19 cellular contexts compared by ENCODE assay signal in the genomic region with DNA sequence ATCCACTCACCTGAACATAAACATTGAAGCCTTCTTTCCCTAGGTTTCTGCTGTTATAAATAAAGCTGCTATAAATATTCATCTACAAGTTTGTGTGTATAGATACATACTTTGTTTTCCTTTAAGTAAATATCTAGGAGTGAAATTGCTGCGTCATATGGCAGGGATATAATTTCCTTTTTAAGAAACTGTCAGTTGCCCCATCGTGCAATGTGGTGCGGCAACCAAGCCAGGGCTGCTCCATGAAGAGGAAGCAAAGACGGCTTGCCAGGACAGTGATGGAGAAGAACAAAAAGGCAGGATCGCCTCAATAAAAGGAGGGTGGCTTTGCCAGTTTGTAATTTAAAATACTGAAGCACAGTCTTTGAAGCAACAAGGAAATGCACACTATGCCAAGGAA. TPM values are rescaled to one million over a fixed set of nuclear protein-coding genes. Genes with fewer than 3 reads are reported as not detected.
A peak's percentile ranks its signal among the peaks of the same experiment; 100 is the strongest.
DNase-seq lines count a peak whose midpoint lies in the region; ATAC-seq and TF ChIP-seq lines count a peak whose summit lies in the region.
"Had no signal": no experiment of that assay in that cellular context is flagged by ENCODE, and none has a peak within 500 bp of the region (broad histone marks: within the 10 kb centered on the region; RNA-seq: fewer than 3 reads in every experiment).

No MANE protein-coding gene starts in this region.

- peaks cover 0 to 13% of the 10 kb centered on the region in 2 donors for H3K4me1 ChIP-seq in right atrium auricular region
- H3K4me1 ChIP-seq in OCI-LY1 (ENCODE audit: insufficient read depth, low read length, severe bottlenecking), result peaks cover 37% of the 10 kb centered on the region
- peaks cover 15 to 57% (median 33%) of the 10 kb centered on the region in 3 donors for H3K4me1 ChIP-seq in esophagus squamous epithelium
- peaks cover 0 to 21% (median 3%) of the 10 kb centered on the region in 4 donors for H3K4me1 ChIP-seq in tibial nerve
- no peaks in the 10 kb centered on the region for H3K4me1 ChIP-seq in hepatocyte (ENCODE audit: insufficient read depth)

- no peak for TF ChIP-seq CTCF in right atrium auricular region (IDR thresholded peaks at IDR 0.05)
- no peak for TF ChIP-seq CTCF in OCI-LY1 (IDR thresholded peaks at IDR 0.05; ENCODE audit: low read length)
- no peak for TF ChIP-seq CTCF in esophagus squamous epithelium (IDR thresholded peaks at IDR 0.05)
- TF ChIP-seq CTCF in tibial nerve (IDR thresholded peaks at IDR 0.05), result no peak
- TF ChIP-seq CTCF in hepatocyte (IDR thresholded peaks at IDR 0.05; ENCODE audit: poor library complexity), result no peak

- H3K27me3 ChIP-seq in right atrium auricular region (no peaks in the 10 kb centered on the region), OCI-LY1 (ENCODE audit: insufficient read depth, low read length) (no peaks in the 10 kb centered on the region), esophagus squamous epithelium (no peaks in the 10 kb centered on the region), tibial nerve (no peaks in the 10 kb centered on the region), hepatocyte (no peaks in the 10 kb centered on the region)
- H3K27me3 ChIP-seq: heart left ventricle, transverse colon had no signal

- intact Hi-C loops in Right ventricle myocardium superior (cut with DNase I), result no loop called here
- intact Hi-C loops in esophagus squamous epithelium (cut with DNase I), result no loop called here

- DNase-seq in Right ventricle myocardium superior, result peak; percentile 47
- no peak for DNase-seq in right atrium auricular region (ENCODE audit: low spot score)
- DNase-seq in esophagus squamous epithelium (lab: John Stamatoyannopoulos, UW), result no peak
- peak in 1 of 2 donors; percentile 33 for DNase-seq in tibial nerve (ENCODE audit: low spot score in 2 of 2)
- DNase-seq in Ammon's horn (ENCODE audit: low spot score), result no peak
- DNase-seq in hepatocyte (ENCODE audit: low spot score), result no peak
- DNase-seq: activated CD4-positive, alpha-beta T cell treated with anti-CD3 and anti-CD28 coated beads, Interleukin-2, amount 10 ng/mL, durations not matched to agents 7 days and 5 days; activated naive CD4-positive, alpha-beta T cell treated with anti-CD3 and anti-CD28 coated beads for 36 hours; activated T-cell treated with anti-CD3 and anti-CD28 coated beads for 4 hours; DND-41; midbrain; NCI-H187; NCI-H446 treated with DMSO at 0.1 percent for 48 hours; transverse colon had no signal

- H3K9me3 ChIP-seq in right atrium auricular region (no peaks in the 10 kb centered on the region), OCI-LY1 (ENCODE audit: low read length) (no peaks in the 10 kb centered on the region), esophagus squamous epithelium (no peaks in the 10 kb centered on the region), tibial nerve (no peaks in the 10 kb centered on the region), hepatocyte (ENCODE audit: low read depth) (no peaks in the 10 kb centered on the region)
- H3K9me3 ChIP-seq: transverse colon had no signal

- H3K9me2 ChIP-seq in OCI-LY1 (ENCODE audit: low read depth, low read length) (no peaks in the 10 kb centered on the region), hepatocyte (replicated peaks; ENCODE audit: insufficient read depth) (no peaks in the 10 kb centered on the region)

- WGBS in esophagus squamous epithelium, 2 donors, result 21 to 27% methylated on average over 5 of the region's 5 CpGs
- WGBS in tibial nerve, 2 donors, result 79 to 91% methylated on average over 5 of the region's 5 CpGs
- 81% methylated on average over 5 of the region's 5 CpGs for WGBS in hepatocyte (ENCODE audit: low lambda C conversion rate, missing lambda C conversion rate)

- no peak overlapping the region for H3K4me2 ChIP-seq in OCI-LY1 (ENCODE audit: low read length)
- no peak overlapping the region for H3K4me2 ChIP-seq in hepatocyte

- H3K9ac ChIP-seq in OCI-LY1 (ENCODE audit: low read length), result no peak overlapping the region

- peak; percentile 15 to 58 for TF ChIP-seq EP300 in tibial nerve (IDR thresholded peaks at IDR 0.05)

- H4K20me1 ChIP-seq in OCI-LY1 (ENCODE audit: insufficient read depth, low read length), result no peaks in the 10 kb centered on the region
- no peaks in the 10 kb centered on the region for H4K20me1 ChIP-seq in hepatocyte (ENCODE audit: insufficient read depth, poor library complexity, severe bottlenecking)

- peak overlapping the region; percentile 71 for H2AFZ ChIP-seq in OCI-LY1 (ENCODE audit: low read length)
- H2AFZ ChIP-seq in hepatocyte, result no peak overlapping the region

- H3F3A ChIP-seq in OCI-LY1 (ENCODE audit: insufficient read depth, low read length), result no peaks in the 10 kb centered on the region

- H3K4me3 ChIP-seq in right atrium auricular region (no peak overlapping the region), OCI-LY1 (ENCODE audit: low read depth, low read length, poor library complexity, severe bottlenecking) (no peak overlapping the region), esophagus squamous epithelium (no peak overlapping the region), tibial nerve (no peak overlapping the region), hepatocyte (no peak overlapping the region)
- H3K4me3 ChIP-seq: heart left ventricle, transverse colon had no signal

- TF ChIP-seq POLR2A in esophagus squamous epithelium (IDR thresholded peaks at IDR 0.05), result no peak
- no peak for TF ChIP-seq POLR2A in tibial nerve (IDR thresholded peaks at IDR 0.05)

- H3K27ac ChIP-seq in right atrium auricular region (no peak overlapping the region), OCI-LY1 (ENCODE audit: low read depth, low read length, poor library complexity, severe bottlenecking) (peak overlapping the region; percentile 79), esophagus squamous epithelium (peak overlapping the region; percentile 64 to 82 (median 79)), tibial nerve (no peak overlapping the region), hepatocyte (no peak overlapping the region)
- H3K27ac ChIP-seq: C4-2B, epithelial cell of prostate had no signal

- ATAC-seq in Right ventricle myocardium superior (ENCODE audit: poor library complexity) (no peak), HG03135 (IDR thresholded peaks at IDR 0.05; ENCODE audit: unreplicated experiment) (no peak)

- H3K36me3 ChIP-seq in right atrium auricular region, result no peaks in the 10 kb centered on the region
- H3K36me3 ChIP-seq in OCI-LY1 (ENCODE audit: insufficient read depth, low read length), result no peaks in the 10 kb centered on the region
- H3K36me3 ChIP-seq in esophagus squamous epithelium, result no peaks in the 10 kb centered on the region
- no peaks in the 10 kb centered on the region for H3K36me3 ChIP-seq in tibial nerve
- H3K36me3 ChIP-seq in hepatocyte (replicated peaks; ENCODE audit: insufficient read depth, low read depth), result no peaks in the 10 kb centered on the region
- H3K36me3 ChIP-seq: heart left ventricle, transverse colon had no signal

- H3K79me2 ChIP-seq in OCI-LY1 (ENCODE audit: insufficient read depth, low read length), result no peaks in the 10 kb centered on the region
- no peaks in the 10 kb centered on the region for H3K79me2 ChIP-seq in hepatocyte

RNA-seq across cellular contexts. Expression of gene CITED2, which starts 36.6 kb away (rescaled TPM):
- total RNA-seq in Right ventricle myocardium superior (133 TPM), right atrium auricular region (100 to 1,000 TPM; 119 to 208 TPM), esophagus squamous epithelium (100 to 1,000 TPM in 1 of 4 donors, 10 to 100 TPM in 3; 24.8 to 169 (median 60.9) TPM), tibial nerve (100 to 1,000 TPM; 297 to 618 (median 413) TPM), hepatocyte (262 and 292 TPM in 2 replicates)
- polyA plus RNA-seq in hepatocyte, result 78.5 and 97.6 TPM in 2 replicates

RNA-seq across cellular contexts. Expression of gene TXLNB, which starts 46.0 kb away (rescaled TPM):
- total RNA-seq in Right ventricle myocardium superior (125 TPM), right atrium auricular region (100 to 1,000 TPM in 1 of 2 donors, 10 to 100 TPM in 1; 74.7 to 132 TPM), esophagus squamous epithelium (1 to 10 TPM in 1 of 4 donors, under 1 TPM in 3; 0.04 to 1.1 (median 0.24) TPM), tibial nerve (under 1 TPM; under 0.01 to 0.63 (median 0.26) TPM), hepatocyte (0.50 and 0.56 TPM in 2 replicates)
- polyA plus RNA-seq in hepatocyte, result 0.37 and 0.43 TPM in 2 replicates

Comparison
In these comparisons a context has a peak if more than half of its experiments do, and no peak if none do; other contexts are left out.
1. H3K27ac ChIP-seq: peak in OCI-LY1 (single experiment) and esophagus squamous epithelium (4 of 4); none in right atrium auricular region (0 of 2), tibial nerve (0 of 4) and hepatocyte (single experiment).
2. RNA of gene TXLNB, which starts 46.0 kb away (total RNA-seq): 74.7 to 132 TPM in right atrium auricular region and 125 TPM in Right ventricle myocardium superior (single experiment); 0.50 to 0.56 TPM in hepatocyte, 0.04 to 1.1 TPM in esophagus squamous epithelium and under 0.01 to 0.63 TPM in tibial nerve; every median in the first group is over 10 times any median in the second.